ENCODE assay signal across 10 cellular contexts in the genomic region with DNA sequence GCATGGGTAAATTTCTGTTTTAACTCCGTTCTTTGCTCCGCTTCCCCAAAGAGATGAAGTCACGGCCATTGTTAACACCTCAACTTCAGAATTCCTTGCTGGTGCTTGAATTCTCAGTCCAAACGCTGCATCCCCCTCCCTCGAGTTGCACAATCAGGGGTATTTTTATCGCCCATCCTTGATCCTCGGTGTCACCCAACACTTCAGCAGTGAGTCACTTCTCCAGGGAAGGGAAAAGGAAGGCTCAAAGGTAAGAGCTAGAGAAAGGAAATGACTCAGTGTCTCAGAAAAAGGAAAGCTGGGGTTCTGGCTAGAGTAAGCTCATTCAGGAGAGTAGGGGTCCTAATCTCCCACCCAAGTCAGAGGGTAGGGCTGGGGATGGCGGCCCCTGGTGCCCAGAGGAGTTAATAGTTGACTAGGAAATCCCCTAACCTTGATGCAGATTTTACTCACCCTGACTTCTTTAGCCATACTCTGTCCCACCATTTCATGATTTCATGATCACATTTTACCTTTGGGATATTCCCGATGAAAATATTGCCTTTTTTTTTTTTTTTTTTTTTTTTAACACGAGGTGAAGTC. TPM values are rescaled to one million over a fixed set of nuclear protein-coding genes. Genes with fewer than 3 reads are reported as not detected.
DNase-seq lines count a peak whose midpoint lies in the region; ATAC-seq, FAIRE-seq and TF ChIP-seq lines count a peak whose summit lies in the region.
"Had no signal": no experiment of that assay in that cellular context is flagged by ENCODE, and none has a peak within 500 bp of the region (broad histone marks: within the 10 kb centered on the region; RNA-seq: fewer than 3 reads in every experiment).

No MANE protein-coding gene starts in this region.

- no peak overlapping the region for H3K4me2 ChIP-seq in K562 (ENCODE audit: insufficient read depth, low read length)

- intact Hi-C loops in K562 (cut with micrococcal nuclease): no loop called here

- in situ Hi-C loops in K562 (cut with MboI): loop anchor here (25.0 kb wide), 1 partner anchor 767 kb away; a partner anchor contains a TSS

- BruUV-seq in K562 (replicated peaks; lab: Mats Ljungman, UMichigan): no TSS peak

- no peaks in the 10 kb centered on the region; the same call in 1 of the 2 replicates for H3K4me1 ChIP-seq in HUES48 (ENCODE audit: control insufficient read depth, insufficient read depth, low read length)
- peaks cover 23 to 32% of the 10 kb centered on the region in 2 experiments for H3K4me1 ChIP-seq in K562 (replicated peaks in 1 of 2; ENCODE audit: control insufficient read depth in 2 of 2, insufficient read depth in 2 of 2, low read length in 2 of 2)

- DNase-seq in 8988T (peak; percentile 85), K562 (ENCODE audit: extremely low read depth in 1 of 4, low spot score in 3 of 4) (peak in 2 of 4 experiments; percentile 54 to 56), kidney tubule cell (ENCODE audit: low spot score) (peak; percentile 94), NCI-H1930 (lab: John Stamatoyannopoulos, UW) (no peak)
- DNase-seq: activated CD4-positive, alpha-beta memory T cell treated with anti-CD3 and anti-CD28 coated beads, Interleukin-2, amount 10 ng/mL, durations not matched to agents 7 days and 5 days; NCI-H774 had no signal

- peak overlapping the region; percentile 81 for H3K27ac ChIP-seq in HUES48 (ENCODE audit: low read depth, low read length)
- peak overlapping the region; percentile 5; the same call in 1 of the 3 replicates for H3K27ac ChIP-seq in K562 (ENCODE audit: extremely low read depth, low read depth, low read length)

- TF ChIP-seq EP300 in K562 (IDR thresholded peaks at IDR 0.05; ENCODE audit: low read length): no peak; the same call in 1 of the 2 replicates

- no peaks in the 10 kb centered on the region for H3K9me3 ChIP-seq in HUES48 (ENCODE audit: control insufficient read depth, insufficient read depth, low read length)
- no peaks in the 10 kb centered on the region for H3K9me3 ChIP-seq in K562 (replicated peaks; ENCODE audit: control insufficient read depth, insufficient read depth, low read depth, low read length)

- H3K4me3 ChIP-seq in HUES48 (ENCODE audit: low read depth, low read length): no peak overlapping the region
- H3K4me3 ChIP-seq in K562: no peak overlapping the region

- H3K36me3 ChIP-seq in HUES48 (ENCODE audit: control insufficient read depth, insufficient read depth, low read length) (no peaks in the 10 kb centered on the region), K562 (ENCODE audit: control insufficient read depth, insufficient read depth, low read length) (peaks cover 7% of the 10 kb centered on the region; the same call in 1 of the 3 replicates)

- TF ChIP-seq CTCF in K562 (IDR thresholded peaks at IDR 0.05 in 2 of 3, conservative IDR thresholded peaks at IDR 0.05 in 1 of 3; ENCODE audit: insufficient read depth in 2 of 3, low read depth in 1 of 3, low read length in 3 of 3): no peak

- H4K20me1 ChIP-seq in K562 (replicated peaks; ENCODE audit: control insufficient read depth, insufficient read depth, low read length): no peaks in the 10 kb centered on the region

- H2AFZ ChIP-seq in K562 (ENCODE audit: low read depth, low read length): no peak overlapping the region

- 37% methylated on average over 8 of the region's 10 CpGs for WGBS in K562 (ENCODE audit: insufficient coverage, low coverage, missing lambda C conversion rate)

- no peaks in the 10 kb centered on the region for H3K79me2 ChIP-seq in K562 (ENCODE audit: control insufficient read depth, insufficient read depth, low read length)

- H3K9me1 ChIP-seq in K562 (ENCODE audit: control insufficient read depth, insufficient read depth, low read length): no peaks in the 10 kb centered on the region

- POLR2A ChIA-PET in K562 (lab: Yijun Ruan, JAX): no interaction called here

- ATAC-seq in K562 (no peak), HG03442 (IDR thresholded peaks at IDR 0.05; ENCODE audit: unreplicated experiment) (no peak), HG03460 (IDR thresholded peaks at IDR 0.05; ENCODE audit: unreplicated experiment) (no peak), HG02610 (IDR thresholded peaks at IDR 0.05; ENCODE audit: unreplicated experiment) (no peak)

- H3K9ac ChIP-seq in HUES48 (ENCODE audit: low read depth, low read length) (no peak overlapping the region), K562 (ENCODE audit: insufficient read depth in 1 of 2, low read depth in 2 of 2, low read length in 2 of 2) (no peak overlapping the region)

- H3K27me3 ChIP-seq in HUES48 (ENCODE audit: control insufficient read depth, insufficient read depth, low read length) (no peaks in the 10 kb centered on the region), K562 (ENCODE audit: control insufficient read depth in 2 of 2, insufficient read depth in 2 of 2, low read length in 2 of 2) (no peaks in the 10 kb centered on the region)

- TF ChIP-seq RAD21 in K562 (CRISPR knock-in tag; conservative IDR thresholded peaks at IDR 0.05 in 1 of 2, IDR thresholded peaks at IDR 0.05 in 1 of 2): no peak

- CTCF ChIA-PET in K562 (lab: Yijun Ruan, JAX; ENCODE audit: low intra/inter-chr PET ratio): interaction anchor here (0.6 kb wide), 1 partner anchor 764 kb away, joined by 3 read pairs; no protein-coding TSS in a partner anchor

- no peak for TF ChIP-seq POLR2A in K562 (conservative IDR thresholded peaks at IDR 0.05)

- peak; percentile 82 for FAIRE-seq in K562 (lab: Jason Lieb, UNC)

TF ChIP-seq in K562, 482 proteins besides CTCF, POLR2A, EP300 and RAD21 (continues in another document):
- TF ChIP-seq ZBTB7A (IDR thresholded peaks at IDR 0.05; ENCODE audit: borderline replicate concordance, control insufficient read depth, low read depth, low read length) (peak; percentile 94), NR4A1 (CRISPR knock-in tag; IDR thresholded peaks at IDR 0.05) (no peak), NR4A1 (tag; IDR thresholded peaks at IDR 0.05) (no peak), HDAC2 (IDR thresholded peaks at IDR 0.05) (no peak), BCL6 (CRISPR knock-in tag; IDR thresholded peaks at IDR 0.05) (no peak), ZNF561 (CRISPR knock-in tag; conservative IDR thresholded peaks at IDR 0.05) (no peak), POLR2B (IDR thresholded peaks at IDR 0.05; ENCODE audit: low read depth, partially characterized antibody) (no peak)
- TF ChIP-seq, protein P1, sequence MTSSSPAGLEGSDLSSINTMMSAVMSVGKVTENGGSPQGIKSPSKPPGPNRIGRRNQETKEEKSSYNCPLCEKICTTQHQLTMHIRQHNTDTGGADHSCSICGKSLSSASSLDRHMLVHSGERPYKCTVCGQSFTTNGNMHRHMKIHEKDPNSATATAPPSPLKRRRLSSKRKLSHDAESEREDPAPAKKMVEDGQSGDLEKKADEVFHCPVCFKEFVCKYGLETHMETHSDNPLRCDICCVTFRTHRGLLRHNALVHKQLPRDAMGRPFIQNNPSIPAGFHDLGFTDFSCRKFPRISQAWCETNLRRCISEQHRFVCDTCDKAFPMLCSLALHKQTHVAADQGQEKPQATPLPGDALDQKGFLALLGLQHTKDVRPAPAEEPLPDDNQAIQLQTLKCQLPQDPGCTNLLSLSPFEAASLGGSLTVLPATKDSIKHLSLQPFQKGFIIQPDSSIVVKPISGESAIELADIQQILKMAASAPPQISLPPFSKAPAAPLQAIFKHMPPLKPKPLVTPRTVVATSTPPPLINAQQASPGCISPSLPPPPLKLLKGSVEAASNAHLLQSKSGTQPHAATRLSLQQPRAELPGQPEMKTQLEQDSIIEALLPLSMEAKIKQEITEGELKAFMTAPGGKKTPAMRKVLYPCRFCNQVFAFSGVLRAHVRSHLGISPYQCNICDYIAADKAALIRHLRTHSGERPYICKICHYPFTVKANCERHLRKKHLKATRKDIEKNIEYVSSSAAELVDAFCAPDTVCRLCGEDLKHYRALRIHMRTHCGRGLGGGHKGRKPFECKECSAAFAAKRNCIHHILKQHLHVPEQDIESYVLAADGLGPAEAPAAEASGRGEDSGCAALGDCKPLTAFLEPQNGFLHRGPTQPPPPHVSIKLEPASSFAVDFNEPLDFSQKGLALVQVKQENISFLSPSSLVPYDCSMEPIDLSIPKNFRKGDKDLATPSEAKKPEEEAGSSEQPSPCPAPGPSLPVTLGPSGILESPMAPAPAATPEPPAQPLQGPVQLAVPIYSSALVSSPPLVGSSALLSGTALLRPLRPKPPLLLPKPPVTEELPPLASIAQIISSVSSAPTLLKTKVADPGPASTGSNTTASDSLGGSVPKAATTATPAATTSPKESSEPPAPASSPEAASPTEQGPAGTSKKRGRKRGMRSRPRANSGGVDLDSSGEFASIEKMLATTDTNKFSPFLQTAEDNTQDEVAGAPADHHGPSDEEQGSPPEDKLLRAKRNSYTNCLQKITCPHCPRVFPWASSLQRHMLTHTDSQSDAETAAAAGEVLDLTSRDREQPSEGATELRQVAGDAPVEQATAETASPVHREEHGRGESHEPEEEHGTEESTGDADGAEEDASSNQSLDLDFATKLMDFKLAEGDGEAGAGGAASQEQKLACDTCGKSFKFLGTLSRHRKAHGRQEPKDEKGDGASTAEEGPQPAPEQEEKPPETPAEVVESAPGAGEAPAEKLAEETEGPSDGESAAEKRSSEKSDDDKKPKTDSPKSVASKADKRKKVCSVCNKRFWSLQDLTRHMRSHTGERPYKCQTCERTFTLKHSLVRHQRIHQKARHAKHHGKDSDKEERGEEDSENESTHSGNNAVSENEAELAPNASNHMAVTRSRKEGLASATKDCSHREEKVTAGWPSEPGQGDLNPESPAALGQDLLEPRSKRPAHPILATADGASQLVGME (CRISPR knock-in tag; IDR thresholded peaks at IDR 0.05): no peak

RNA-seq across cellular contexts. Expression of a gene that starts 39.8 kb away (rescaled TPM):
- total RNA-seq in K562 (2011; cell fraction: chromatin; rRNA removed; ENCODE audit: low replicate concordance): 16.6 and 38.8 TPM in 2 replicates
- total RNA-seq in K562 (2011; cell fraction: nucleolus; rRNA removed): 21.6 and 25.2 TPM in 2 replicates
- total RNA-seq in K562 (2011; cell fraction: nucleoplasm; rRNA removed): 17.2 and 24.7 TPM in 2 replicates
- total RNA-seq in K562 (2014; rRNA removed) (13.4 and 14.1 TPM in 2 replicates), K562 (2014; rRNA removed; fragmentation: Illumina TruSeq; extraction: Trizol) (7.3 and 7.5 TPM in 2 replicates), K562 (2015; rRNA removed; fragmentation: Illumina TruSeq; extraction: Trizol) (8.9 and 9.7 TPM in 2 replicates), K562 (2021) (26.0 and 27.2 TPM in 2 replicates)
- polyA plus RNA-seq in K562 (2011; rRNA removed) (9.1 and 11.2 TPM in 2 replicates), K562 (2014; fragmentation: Illumina TruSeq; extraction: Trizol) (11.3 and 21.4 TPM in 2 replicates), K562 (2014; fragmentation: Nextera tagmentation; extraction: Ambion mirVana) (1 to 10 TPM; 1.7 to 3.2 TPM), K562 (2014; rRNA removed) (12.6 and 20.4 TPM in 2 replicates)
- 6.0 and 15.5 TPM in 2 replicates for polyA plus RNA-seq in K562 (2011; cell fraction: cytosol; rRNA removed)
- 13.8 and 26.7 TPM in 2 replicates for polyA plus RNA-seq in K562 (2011; cell fraction: nucleus; rRNA removed)
- 23.8 and 28.1 TPM in 2 replicates for polyA plus RNA-seq in K562 (2012)
- polyA minus RNA-seq in K562 (2011; rRNA and poly(A)+ RNA removed): 5.7 and 5.9 TPM in 2 replicates
- 9.7 and 9.8 TPM in 2 replicates for polyA minus RNA-seq in K562 (2011; cell fraction: cytosol; rRNA and poly(A)+ RNA removed)
- 9.2 and 11.4 TPM in 2 replicates for polyA minus RNA-seq in K562 (2011; cell fraction: nucleus; rRNA and poly(A)+ RNA removed)

Comparison
In these comparisons a context has a peak if more than half of its experiments do, and no peak if none do; other contexts are left out.
1. DNase-seq: peak in 8988T (single experiment) and kidney tubule cell (single experiment); none in NCI-H1930 (0 of 2).